ENCODE assay signal across 21 cellular contexts in genomic region chr18:2893056-2893455, GRCh38.
"Had no signal": no experiment of that assay in that cellular context is flagged by ENCODE, and none has a peak within 500 bp of the region (broad histone marks: within the 10 kb centered on the region; RNA-seq: fewer than 3 reads in every experiment).

No MANE protein-coding gene starts in this region.

- H3K4me1 ChIP-seq: gastrocnemius medialis, pancreas, right lobe of liver, transverse colon had no signal

- H3K4me3 Mint-ChIP-seq: activated B cell treated with CpG ODN at 0.5 μM for 24 hours; activated naive CD8-positive, alpha-beta T cell treated with anti-CD3 and anti-CD28 coated beads for 36 hours; brain; natural killer cell; stimulated activated naive CD8-positive, alpha-beta T cell treated with anti-CD3 and anti-CD28 coated beads, Interleukin-15, Interleukin-2, amounts not matched to agents 100 ng/mL and 50 ng/mL, for 24 hours had no signal

- ATAC-seq: lower lobe of right lung, natural killer cell, pancreas, right lobe of liver had no signal

- H3K9me3 ChIP-seq: gastrocnemius medialis, lower lobe of right lung, neutrophil, pancreas, right lobe of liver, transverse colon, vagina had no signal

- H3K4me3 ChIP-seq: gastrocnemius medialis, heart right ventricle, lower lobe of right lung, pancreas, right lobe of liver, transverse colon, vagina had no signal

- H3K36me3 Mint-ChIP-seq: natural killer cell had no signal

- FAIRE-seq: pancreas, small intestine had no signal

- H3K27ac Mint-ChIP-seq: activated B cell treated with CpG ODN at 0.5 μM for 24 hours; activated naive CD8-positive, alpha-beta T cell treated with anti-CD3 and anti-CD28 coated beads for 36 hours; brain; natural killer cell; stimulated activated naive CD8-positive, alpha-beta T cell treated with anti-CD3 and anti-CD28 coated beads, Interleukin-15, Interleukin-2, amounts not matched to agents 100 ng/mL and 50 ng/mL, for 24 hours had no signal

- H3K27me3 ChIP-seq: gastrocnemius medialis, heart right ventricle, neutrophil, pancreas, right lobe of liver, transverse colon, vagina had no signal

- H3K36me3 ChIP-seq: gastrocnemius medialis, neutrophil, pancreas, right lobe of liver, transverse colon, vagina had no signal

- H3K27me3 Mint-ChIP-seq: activated naive CD8-positive, alpha-beta T cell treated with anti-CD3 and anti-CD28 coated beads for 36 hours; brain; stimulated activated naive CD8-positive, alpha-beta T cell treated with anti-CD3 and anti-CD28 coated beads, Interleukin-15, Interleukin-2, amounts not matched to agents 100 ng/mL and 50 ng/mL, for 24 hours had no signal

- H3K27ac ChIP-seq: gastrocnemius medialis, lower lobe of right lung, neutrophil, pancreas, right lobe of liver, transverse colon, vagina had no signal

- DNase-seq: activated B cell treated with CpG ODN at 0.5 μM for 24 hours; activated CD4-positive, alpha-beta T cell treated with anti-CD3 and anti-CD28 coated beads for 4 hours; activated CD8-positive, alpha-beta memory T cell treated with anti-CD3 and anti-CD28 coated beads, Interleukin-2, amount 50 U/mL, for 4 hours; activated naive CD8-positive, alpha-beta T cell treated with anti-CD3 and anti-CD28 coated beads for 36 hours; cortex of kidney; gastrocnemius medialis; heart right ventricle; lower lobe of right lung; natural killer cell; pancreas; right lobe of liver; small intestine; stimulated activated CD4-positive, alpha-beta T cell treated with anti-CD3 and anti-CD28 coated beads, Interleukin-15, amount 100 ng/mL, for 24 hours; stimulated activated CD4-positive, alpha-beta T cell treated with anti-CD3 and anti-CD28 coated beads, Interleukin-2, amount 100 ng/mL, for 48 hours; SW 1271; T-helper 9 cell; transverse colon had no signal

- H3K9me3 Mint-ChIP-seq: natural killer cell had no signal
